Comparison of ENCODE assay signal across 32 cellular contexts in the genomic region with DNA sequence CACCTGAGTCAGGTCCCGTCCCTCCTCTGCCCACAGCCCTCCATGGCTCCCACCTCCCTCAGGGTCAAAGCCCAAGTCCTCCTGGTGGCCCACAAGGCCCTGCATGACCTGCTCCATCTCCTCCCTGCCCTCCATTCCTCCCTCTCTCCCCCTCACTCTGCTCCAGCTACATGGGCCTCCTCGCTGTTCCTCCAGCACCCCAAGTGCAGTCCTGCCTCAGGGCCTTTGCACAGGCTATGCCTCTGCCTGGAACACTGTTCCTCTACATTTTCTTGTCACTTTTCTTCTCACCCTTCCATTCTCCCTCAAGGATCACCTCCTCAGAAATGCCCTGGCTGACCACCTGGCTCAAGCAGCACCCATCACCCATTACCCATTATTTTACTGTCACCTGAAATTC. TPM values are rescaled to one million over a fixed set of nuclear protein-coding genes. Genes with fewer than 3 reads are reported as not detected.
"Had no signal": no experiment of that assay in that cellular context is flagged by ENCODE, and none has a peak within 500 bp of the region (broad histone marks: within the 10 kb centered on the region; RNA-seq: fewer than 3 reads in every experiment).

No MANE protein-coding gene starts in this region.

- H3K4me3 Mint-ChIP-seq: activated B cell treated with CpG ODN at 0.5 μM for 24 hours; activated CD4-positive, alpha-beta memory T cell treated with anti-CD3 and anti-CD28 coated beads, Interleukin-2, amount 10 ng/mL, durations not matched to agents 7 days and 5 days; activated CD8-positive, alpha-beta memory T cell treated with anti-CD3 and anti-CD28 coated beads, Interleukin-2, amount 10 ng/mL, durations not matched to agents 7 days and 5 days; activated naive CD8-positive, alpha-beta T cell treated with anti-CD3 and anti-CD28 coated beads for 36 hours; activated T-helper 17 cell treated with anti-CD3 and anti-CD28 coated beads, Interleukin-2, amount 50 U/mL, for 72 hours had no signal

- H3K4me1 Mint-ChIP-seq: activated B cell treated with CpG ODN at 0.5 μM for 24 hours; activated CD4-positive, alpha-beta memory T cell treated with anti-CD3 and anti-CD28 coated beads, Interleukin-2, amount 10 ng/mL, durations not matched to agents 7 days and 5 days; activated CD8-positive, alpha-beta memory T cell treated with anti-CD3 and anti-CD28 coated beads, Interleukin-2, amount 10 ng/mL, durations not matched to agents 7 days and 5 days; activated naive CD8-positive, alpha-beta T cell treated with anti-CD3 and anti-CD28 coated beads for 36 hours; activated T-helper 17 cell treated with anti-CD3 and anti-CD28 coated beads, Interleukin-2, amount 50 U/mL, for 72 hours had no signal

- H3K27ac Mint-ChIP-seq: activated B cell treated with CpG ODN at 0.5 μM for 24 hours; activated CD4-positive, alpha-beta memory T cell treated with anti-CD3 and anti-CD28 coated beads, Interleukin-2, amount 10 ng/mL, durations not matched to agents 7 days and 5 days; activated CD8-positive, alpha-beta memory T cell treated with anti-CD3 and anti-CD28 coated beads, Interleukin-2, amount 10 ng/mL, durations not matched to agents 7 days and 5 days; activated naive CD8-positive, alpha-beta T cell treated with anti-CD3 and anti-CD28 coated beads for 36 hours; activated T-helper 17 cell treated with anti-CD3 and anti-CD28 coated beads, Interleukin-2, amount 50 U/mL, for 72 hours had no signal

- H3K36me3 Mint-ChIP-seq: activated CD8-positive, alpha-beta memory T cell treated with anti-CD3 and anti-CD28 coated beads, Interleukin-2, amount 10 ng/mL, durations not matched to agents 7 days and 5 days; activated naive CD8-positive, alpha-beta T cell treated with anti-CD3 and anti-CD28 coated beads for 36 hours had no signal

- H3K36me3 ChIP-seq: brain microvascular endothelial cell, MG63, Peyer's patch had no signal

- H3K4me3 ChIP-seq: MG63, Peyer's patch had no signal

- DNase-seq: activated B cell treated with CpG ODN at 0.5 μM for 24 hours; activated CD4-positive, alpha-beta memory T cell treated with anti-CD3 and anti-CD28 coated beads, Interleukin-2, amount 10 ng/mL, durations not matched to agents 7 days and 5 days; activated CD4-positive, alpha-beta T cell treated with anti-CD3 and anti-CD28 coated beads for 1 hour; activated CD4-positive, alpha-beta T cell treated with anti-CD3 and anti-CD28 coated beads for 48 hours; activated CD8-positive, alpha-beta memory T cell treated with anti-CD3 and anti-CD28 coated beads for 24 hours; activated CD8-positive, alpha-beta memory T cell treated with anti-CD3 and anti-CD28 coated beads, Interleukin-2, amount 10 ng/mL, durations not matched to agents 7 days and 5 days; activated CD8-positive, alpha-beta memory T cell treated with anti-CD3 and anti-CD28 coated beads, Interleukin-2, amount 50 U/mL, for 48 hours; activated effector memory CD4-positive, alpha-beta T cell treated with anti-CD3 and anti-CD28 coated beads, Interleukin-2, amount 50 U/mL, for 16 hours; activated naive CD4-positive, alpha-beta T cell; activated naive CD4-positive, alpha-beta T cell treated with anti-CD3 and anti-CD28 coated beads, Interleukin-2, amount 50 U/mL, for 16 hours; activated naive CD8-positive, alpha-beta T cell treated with anti-CD3 and anti-CD28 coated beads for 36 hours; activated T-cell treated with anti-CD3 and anti-CD28 coated beads, Interleukin-2, amount 50 U/mL, for 48 hours; amniotic stem cell; aorta; brain microvascular endothelial cell; central memory CD4-positive, alpha-beta T cell; Karpas-422; MG63; NCI-H1048; NCI-H1105 treated with DMSO at 0.1 percent for 48 hours; NCI-H1436 treated with DMSO at 0.1 percent for 48 hours; NCI-H1694 treated with DMSO at 0.1 percent for 48 hours; NCI-H2029; NCI-H345; NCI-H524 treated with DMSO at 0.1 percent for 48 hours; Peyer's patch; SW 1271; T-helper 1 cell; T-helper 2 cell; T-helper 9 cell had no signal

- H3K9me3 Mint-ChIP-seq: activated B cell treated with CpG ODN at 0.5 μM for 24 hours; activated CD4-positive, alpha-beta memory T cell treated with anti-CD3 and anti-CD28 coated beads, Interleukin-2, amount 10 ng/mL, durations not matched to agents 7 days and 5 days; activated naive CD8-positive, alpha-beta T cell treated with anti-CD3 and anti-CD28 coated beads for 36 hours; activated T-helper 17 cell treated with anti-CD3 and anti-CD28 coated beads, Interleukin-2, amount 50 U/mL, for 72 hours had no signal

- H3K4me1 ChIP-seq: Peyer's patch had no signal

- ATAC-seq: activated CD8-positive, alpha-beta memory T cell treated with anti-CD3 and anti-CD28 coated beads, Interleukin-2, amount 10 ng/mL, durations not matched to agents 7 days and 5 days; activated T-helper 17 cell treated with anti-CD3 and anti-CD28 coated beads, Interleukin-2, amount 50 U/mL, for 72 hours; Right ventricle myocardium inferior had no signal

- H3K9me3 ChIP-seq: MG63, Peyer's patch had no signal

- H3K27me3 ChIP-seq: brain microvascular endothelial cell, MG63, Peyer's patch had no signal

- H3K27ac ChIP-seq: brain microvascular endothelial cell, Peyer's patch had no signal

RNA-seq across cellular contexts. Expression of gene PTPRS, which starts 41.5 kb away (rescaled TPM):
- total RNA-seq: activated CD4-positive, alpha-beta memory T cell treated with anti-CD3 and anti-CD28 coated beads, Interleukin-2, amount 10 ng/mL, durations not matched to agents 7 days and 5 days had no signal
